In genomic region chr16:89315791-89316581, GRCh38 we compare ENCODE assay signal across 8 cellular contexts.
DNase-seq lines count a peak whose midpoint lies in the region; FAIRE-seq and TF ChIP-seq lines count a peak whose summit lies in the region.

No MANE protein-coding gene starts in this region.

- H3K27me3 Mint-ChIP-seq in CD8-positive, alpha-beta memory T cell = peaks cover 0 to 3% of the 10 kb centered on the region in 2 donors

- H3K79me2 ChIP-seq in Karpas-422 (ENCODE audit: low read length) (peaks cover 62% of the 10 kb centered on the region), H1 (ENCODE audit: control insufficient read depth in 1 of 2, insufficient read depth in 2 of 2, low read length in 2 of 2) (peaks cover 4 to 100% of the 10 kb centered on the region in 2 experiments), trophoblast cell (ENCODE audit: control insufficient read depth, insufficient read depth, low read length, poor library complexity) (peaks cover 17% of the 10 kb centered on the region)

- H3K9me2 ChIP-seq in Karpas-422 (replicated peaks; ENCODE audit: insufficient read depth, low read length) = no peaks in the 10 kb centered on the region

- intact Hi-C loops in testis (cut with DNase I; ENCODE audit: low total_unique reads) = no loop called here

- no peak overlapping the region for H4K5ac ChIP-seq in H1 (ENCODE audit: insufficient read length, low read depth, low read length)

- peak overlapping the region; percentile 18; the same call in 1 of the 2 replicates for H2BK15ac ChIP-seq in H1 (ENCODE audit: low read length)

- H2BK120ac ChIP-seq in H1 (replicated peaks; ENCODE audit: low read depth, low read length) = no peak overlapping the region
- H2BK120ac ChIP-seq in trophoblast cell (ENCODE audit: insufficient read depth, low read length, poor library complexity) = no peak overlapping the region

- no peaks in the 10 kb centered on the region for H3K23me2 ChIP-seq in H1 (ENCODE audit: low read depth, low read length)

- H2BK20ac ChIP-seq in H1 (ENCODE audit: low read length) = no peak overlapping the region

- H4K20me1 ChIP-seq in Karpas-422 (ENCODE audit: insufficient read depth, low read depth, low read length) (peaks cover 61% of the 10 kb centered on the region), H1 (replicated peaks in 1 of 2; ENCODE audit: control insufficient read depth in 1 of 2, insufficient read depth in 2 of 2, low read length in 2 of 2) (peaks cover 59 to 73% of the 10 kb centered on the region in 2 experiments)

- H4K12ac ChIP-seq in trophoblast cell (ENCODE audit: low read depth, low read length) = no peak overlapping the region

- H3K4ac ChIP-seq in H1 (replicated peaks; ENCODE audit: insufficient read length, low read depth, low read length) = no peak overlapping the region
- peak overlapping the region; percentile 48 for H3K4ac ChIP-seq in trophoblast cell (ENCODE audit: low read depth, low read length)

- peak; percentile 68 to 89 (median 80) for DNase-seq in CD8-positive, alpha-beta memory T cell
- DNase-seq in Karpas-422 (peak; percentile 57), H1 (ENCODE audit: low read depth in 1 of 2, low spot score in 2 of 2) (no peak), trophoblast cell (peak in 1 of 2 donors; percentile 14), dedifferentiated amniotic fluid mesenchymal stem cell (ENCODE audit: extremely low spot score) (no peak), middle frontal gyrus (ENCODE audit: extremely low spot score, low spot score) (no peak), testis (no peak)
- peak; percentile 64 to 72 for DNase-seq in activated CD4-positive, alpha-beta T cell treated with anti-CD3 and anti-CD28 coated beads, Interleukin-2, amount 50 U/mL, for 4 hours

- H3K36me3 Mint-ChIP-seq in CD8-positive, alpha-beta memory T cell = peaks cover 0 to 45% (median 0%) of the 10 kb centered on the region in 3 donors

- no peak overlapping the region for H3K18ac ChIP-seq in H1 (ENCODE audit: extremely low read depth, low read length)
- H3K18ac ChIP-seq in trophoblast cell (ENCODE audit: low read length) = no peak overlapping the region

- H3K56ac ChIP-seq in H1 (replicated peaks; ENCODE audit: insufficient read length, low read depth, low read length) = no peak overlapping the region

- H2AFZ ChIP-seq in Karpas-422 (ENCODE audit: low read length) (no peak overlapping the region), H1 (ENCODE audit: low read length) (no peak overlapping the region), trophoblast cell (ENCODE audit: insufficient read depth, low read length, poor library complexity) (no peak overlapping the region)

- H3K36me3 ChIP-seq in CD8-positive, alpha-beta memory T cell (ENCODE audit: insufficient read depth, low read length) = peaks cover 4% of the 10 kb centered on the region
- H3K36me3 ChIP-seq in Karpas-422 (ENCODE audit: insufficient read depth, low read length) (no peaks in the 10 kb centered on the region), H1 (ENCODE audit: control insufficient read depth in 2 of 4, insufficient read depth in 4 of 4, low read length in 3 of 4) (peaks cover 2 to 8% (median 3%) of the 10 kb centered on the region in 4 experiments; a peak in 5 of 8 replicates), trophoblast cell (ENCODE audit: control insufficient read depth in 1 of 2, insufficient read depth in 2 of 2, low read length in 2 of 2) (peaks cover 27 to 39% of the 10 kb centered on the region in 2 experiments), testis (ENCODE audit: low read depth, missing control alignments) (no peaks in the 10 kb centered on the region)

- H3K9me3 Mint-ChIP-seq in CD8-positive, alpha-beta memory T cell = no peaks in the 10 kb centered on the region

- no peak for TF ChIP-seq EP300 in H1 (IDR thresholded peaks at IDR 0.05; ENCODE audit: borderline replicate concordance in 1 of 2, low read depth in 2 of 2, low read length in 2 of 2)

- peaks cover 50% of the 10 kb centered on the region for H3K79me1 ChIP-seq in H1 (ENCODE audit: low read depth, low read length)
- H3K79me1 ChIP-seq in trophoblast cell (ENCODE audit: low read length) = peaks cover 2% of the 10 kb centered on the region

- TF ChIP-seq CTCF in H1 (IDR thresholded peaks at IDR 0.05; ENCODE audit: control extremely low read depth in 1 of 3, insufficient read depth in 1 of 3, low read depth in 1 of 3, low read length in 3 of 3) (no peak), testis (IDR thresholded peaks at IDR 0.05) (no peak)

- H3K23ac ChIP-seq in H1 (ENCODE audit: insufficient read length) = no peak overlapping the region
- no peak overlapping the region for H3K23ac ChIP-seq in trophoblast cell (ENCODE audit: low read length)

- peak overlapping the region; percentile 92 to 99 (median 99) for H3K27ac Mint-ChIP-seq in CD8-positive, alpha-beta memory T cell

- POLR2A ChIA-PET in CD8-positive, alpha-beta memory T cell (lab: Charles Lee) = interaction anchor here (0.7 to 1.8 kb wide), 11 partner anchors 9 to 557 kb away, joined by 3 to 10 read pairs (median 3); partner anchors contain the start of genes SPG7 and TCF25
- POLR2A ChIA-PET in H1 (lab: Charles Lee; ENCODE audit: partially characterized antibody) = interaction anchor here (0.7 to 2.0 kb wide), 6 partner anchors 11 to 159 kb away, joined by 3 to 8 read pairs (median 4); no protein-coding TSS in a partner anchor

- H2AK5ac ChIP-seq in H1 (ENCODE audit: low read depth, low read length) (no peak overlapping the region), trophoblast cell (ENCODE audit: low read length) (no peak overlapping the region)

- H3K9me3 ChIP-seq in CD8-positive, alpha-beta memory T cell (ENCODE audit: low read length) = no peaks in the 10 kb centered on the region
- H3K9me3 ChIP-seq in Karpas-422 (ENCODE audit: low read length) (no peaks in the 10 kb centered on the region), H1 (ENCODE audit: insufficient read depth in 2 of 2, low read depth in 1 of 2, low read length in 1 of 2) (no peaks in the 10 kb centered on the region), trophoblast cell (ENCODE audit: insufficient read depth, low read depth, low read length) (peaks cover 1% of the 10 kb centered on the region), testis (no peaks in the 10 kb centered on the region)

- no peak for TF ChIP-seq RAD21 in H1 (IDR thresholded peaks at IDR 0.05 in 1 of 2, conservative IDR thresholded peaks at IDR 0.05 in 1 of 2; ENCODE audit: low read depth in 2 of 2, low read length in 2 of 2)

- H3K9ac ChIP-seq in Karpas-422 (ENCODE audit: low read length) = no peak overlapping the region
- no peak overlapping the region; a peak in 1 of 7 replicates for H3K9ac ChIP-seq in H1 (replicated peaks in 1 of 4; ENCODE audit: extremely low read depth in 1 of 4, low read depth in 3 of 4, low read length in 3 of 4)
- no peak overlapping the region for H3K9ac ChIP-seq in trophoblast cell (ENCODE audit: low read length)

- H3K14ac ChIP-seq in H1 (ENCODE audit: insufficient read length) (no peak overlapping the region), trophoblast cell (ENCODE audit: low read length) (no peak overlapping the region)

- H2BK12ac ChIP-seq in H1 (ENCODE audit: low read depth, low read length) (peak overlapping the region; percentile 1; the same call in 1 of the 2 replicates), trophoblast cell (ENCODE audit: low read length) (no peak overlapping the region)

- CTCF ChIA-PET in CD8-positive, alpha-beta memory T cell (lab: Charles Lee) = interaction anchor here (0.8 to 2.9 kb wide), 11 partner anchors 8 to 242 kb away, joined by 3 to 18 read pairs (median 4); partner anchors contain the start of gene SPG7
- CTCF ChIA-PET in H1 (lab: Charles Lee; ENCODE audit: partially characterized antibody) = interaction anchor here (0.7 to 3.4 kb wide), 17 partner anchors 8 to 241 kb away, joined by 3 to 13 read pairs (median 4); no protein-coding TSS in a partner anchor

- H3K4me1 ChIP-seq in CD8-positive, alpha-beta memory T cell (ENCODE audit: insufficient read depth, low read length) = peaks cover 89% of the 10 kb centered on the region
- H3K4me1 ChIP-seq in Karpas-422 (ENCODE audit: low read length) = peaks cover 51% of the 10 kb centered on the region
- peaks cover 0 to 44% (median 20%) of the 10 kb centered on the region in 4 experiments; a peak in 5 of 7 replicates for H3K4me1 ChIP-seq in H1 (replicated peaks in 1 of 4; ENCODE audit: control insufficient read depth in 3 of 4, insufficient read depth in 4 of 4, low read length in 3 of 4)
- peaks cover 25 to 30% of the 10 kb centered on the region in 2 experiments for H3K4me1 ChIP-seq in trophoblast cell (ENCODE audit: control insufficient read depth in 1 of 2, insufficient read depth in 2 of 2, low read length in 2 of 2)
- H3K4me1 ChIP-seq in testis = peaks cover 31% of the 10 kb centered on the region

- H3K4me3 Mint-ChIP-seq in CD8-positive, alpha-beta memory T cell = peak overlapping the region; percentile 74 to 95 (median 81)

- peak overlapping the region; percentile 73 for H2BK5ac ChIP-seq in H1 (ENCODE audit: low read depth, low read length)
- H2BK5ac ChIP-seq in trophoblast cell (ENCODE audit: low read depth, low read length, poor library complexity) = no peak overlapping the region

- H3K4me1 Mint-ChIP-seq in CD8-positive, alpha-beta memory T cell = peaks cover 87 to 100% (median 96%) of the 10 kb centered on the region in 3 donors

- H4K8ac ChIP-seq in H1 (ENCODE audit: extremely low read depth, insufficient read depth, low read length) (no peak overlapping the region; the same call in 1 of the 2 replicates), trophoblast cell (ENCODE audit: low read depth, low read length) (no peak overlapping the region)

- H3K4me3 ChIP-seq in CD8-positive, alpha-beta memory T cell (ENCODE audit: low read length) = peak overlapping the region; percentile 51
- H3K4me3 ChIP-seq in Karpas-422 (ENCODE audit: low read length) (no peak overlapping the region), H1 (ENCODE audit: extremely low read depth in 1 of 4, insufficient read depth in 2 of 4, low read depth in 3 of 4, low read length in 4 of 4) (no peak overlapping the region), trophoblast cell (ENCODE audit: low read depth, low read length) (no peak overlapping the region), testis (no peak overlapping the region)

- H3K27ac ChIP-seq in CD8-positive, alpha-beta memory T cell (ENCODE audit: low read depth, low read length) = peak overlapping the region; percentile 81
- H3K27ac ChIP-seq in Karpas-422 (ENCODE audit: low read length) (no peak overlapping the region), H1 (ENCODE audit: low read depth, low read length) (no peak overlapping the region), trophoblast cell (ENCODE audit: low read depth, low read length) (no peak overlapping the region), testis (no peak overlapping the region)

- TF ChIP-seq POLR2A in H1 (IDR thresholded peaks at IDR 0.05; ENCODE audit: control extremely low read depth in 1 of 2, low read depth in 2 of 2, low read length in 2 of 2) = no peak
- no peak for TF ChIP-seq POLR2A in testis (IDR thresholded peaks at IDR 0.05)

- H3K27me3 ChIP-seq in CD8-positive, alpha-beta memory T cell (ENCODE audit: insufficient read depth, low read length, poor library complexity, severe bottlenecking) = no peaks in the 10 kb centered on the region
- H3K27me3 ChIP-seq in Karpas-422 (ENCODE audit: low read length) = no peaks in the 10 kb centered on the region
- no peaks in the 10 kb centered on the region for H3K27me3 ChIP-seq in H1 (replicated peaks in 1 of 4; ENCODE audit: control insufficient read depth in 3 of 4, extremely low read depth in 1 of 4, insufficient read depth in 3 of 4, low read length in 3 of 4)
- H3K27me3 ChIP-seq in trophoblast cell (ENCODE audit: insufficient read depth, low read length) = no peaks in the 10 kb centered on the region
- no peaks in the 10 kb centered on the region for H3K27me3 ChIP-seq in testis

- H4K91ac ChIP-seq in H1 (replicated peaks; ENCODE audit: insufficient read length, low read length) = no peak overlapping the region
- no peak overlapping the region for H4K91ac ChIP-seq in trophoblast cell (ENCODE audit: low read depth, low read length)

- WGBS in H1 (ENCODE audit: extremely low coverage in 1 of 2, insufficient coverage in 1 of 2, insufficient read length in 1 of 2, insufficient replicate concordance in 2 of 2, low coverage in 1 of 2, low lambda C conversion rate in 2 of 2, missing lambda C conversion rate in 1 of 2), 2 experiments = 88% methylated on average over 20 of the region's 20 CpGs; no CpG with 5 or more reads in 1 of the 2 experiments
- WGBS in trophoblast cell (ENCODE audit: extremely low coverage, insufficient coverage, insufficient read length) = no CpG with 5 or more reads among the region's 20 CpGs
- WGBS in testis, 2 donors = 71 to 75% methylated on average over 13 to 20 of the region's 20 CpGs

- no peak for FAIRE-seq in H1 (lab: Jason Lieb, UNC)

- peak overlapping the region; percentile 29 for H3K4me2 ChIP-seq in Karpas-422 (ENCODE audit: low read depth, low read length, poor library complexity, severe bottlenecking)
- no peak overlapping the region for H3K4me2 ChIP-seq in H1 (ENCODE audit: insufficient read depth in 1 of 2, low read depth in 2 of 2, low read length in 2 of 2)
- H3K4me2 ChIP-seq in trophoblast cell (ENCODE audit: low read length) = no peak overlapping the region

Comparison
In these comparisons a context has a peak if more than half of its experiments do, and no peak if none do; other contexts are left out.
1. DNase-seq: peak in CD8-positive, alpha-beta memory T cell (5 of 5), Karpas-422 (single experiment) and activated CD4-positive, alpha-beta T cell treated with anti-CD3 and anti-CD28 coated beads, Interleukin-2, amount 50 U/mL, for 4 hours (2 of 2); none in H1 (0 of 2), dedifferentiated amniotic fluid mesenchymal stem cell (single experiment), middle frontal gyrus (single experiment) and testis (single experiment).